In genomic region chr17:19284005-19284959, GRCh38 we compare ENCODE assay signal across 12 cellular contexts. TPM values are rescaled to one million over a fixed set of nuclear protein-coding genes. Genes with fewer than 3 reads are reported as not detected.
DNase-seq lines count a peak whose midpoint lies in the region; ATAC-seq and TF ChIP-seq lines count a peak whose summit lies in the region.
"Had no signal": no experiment of that assay in that cellular context is flagged by ENCODE, and none has a peak within 500 bp of the region (broad histone marks: within the 10 kb centered on the region; RNA-seq: fewer than 3 reads in every experiment).

No MANE protein-coding gene starts in this region.

- TF ChIP-seq CTCF in CD4-positive, alpha-beta T cell (IDR thresholded peaks at IDR 0.05), result no peak
- TF ChIP-seq CTCF in vagina (IDR thresholded peaks at IDR 0.05), result no peak

- H3K4me3 Mint-ChIP-seq in CD4-positive, alpha-beta T cell, result no peak overlapping the region

- no peak overlapping the region for H3K27ac ChIP-seq in CD4-positive, alpha-beta T cell (ENCODE audit: low read depth, low read length)
- H3K27ac ChIP-seq in vagina (no peak overlapping the region), SJCRH30 (no peak overlapping the region)

- intact Hi-C loops in CD4-positive, alpha-beta T cell (cut with DNase I, micrococcal nuclease), result no loop called here
- intact Hi-C loops in vagina (cut with DNase I), result no loop called here

- peak overlapping the region; percentile 52 for H3K27ac Mint-ChIP-seq in CD4-positive, alpha-beta T cell

- H3K9me3 Mint-ChIP-seq in CD4-positive, alpha-beta T cell, result no peaks in the 10 kb centered on the region

- H3K4me3 ChIP-seq in vagina, result no peak overlapping the region
- no peak overlapping the region for H3K4me3 ChIP-seq in SJCRH30
- H3K4me3 ChIP-seq: upper lobe of left lung had no signal

- H3K4me1 Mint-ChIP-seq in CD4-positive, alpha-beta T cell (ENCODE audit: low read depth), result peaks cover 15% of the 10 kb centered on the region

- H3K36me3 ChIP-seq in vagina (peaks cover 0 to 3% of the 10 kb centered on the region in 2 donors), SJCRH30 (peaks cover 14% of the 10 kb centered on the region)

- POLR2A ChIA-PET in CD4-positive, alpha-beta T cell (lab: Charles Lee), result no interaction called here

- CTCF ChIA-PET in CD4-positive, alpha-beta T cell (lab: Charles Lee), result no interaction called here

- H3K27me3 ChIP-seq in CD4-positive, alpha-beta T cell (ENCODE audit: control insufficient read depth, insufficient read depth, low read length), result no peaks in the 10 kb centered on the region
- H3K27me3 ChIP-seq in vagina (no peaks in the 10 kb centered on the region), SJCRH30 (no peaks in the 10 kb centered on the region)
- H3K27me3 ChIP-seq: upper lobe of left lung had no signal

- H3K36me3 Mint-ChIP-seq in CD4-positive, alpha-beta T cell (ENCODE audit: low read depth), result peaks cover 4% of the 10 kb centered on the region

- H3K4me1 ChIP-seq in vagina (peaks cover 79% of the 10 kb centered on the region), SJCRH30 (no peaks in the 10 kb centered on the region)

- peak; percentile 34 for ATAC-seq in CD4-positive, alpha-beta T cell (ENCODE audit: poor library complexity)
- ATAC-seq in GM19351 (IDR thresholded peaks at IDR 0.05; ENCODE audit: unreplicated experiment) (peak; percentile 54), HG03442 (IDR thresholded peaks at IDR 0.05; ENCODE audit: unreplicated experiment) (no peak)

- no peak for DNase-seq in CD4-positive, alpha-beta T cell
- DNase-seq in NCI-H82 treated with DMSO at 0.1 percent for 48 hours (lab: John Stamatoyannopoulos, UW; ENCODE audit: unreplicated experiment), result peak; percentile 71
- DNase-seq in germinal center (ENCODE audit: low spot score), result peak; percentile 78
- DNase-seq in vagina (ENCODE audit: extremely low spot score in 2 of 2), result no peak
- no peak for DNase-seq in AG08396 (ENCODE audit: low spot score)
- DNase-seq in SJCRH30, result no peak
- DNase-seq: Calu3, head of caudate nucleus, NCI-H1105 treated with DMSO at 0.1 percent for 48 hours, upper lobe of left lung had no signal

- no peaks in the 10 kb centered on the region for H3K9me3 ChIP-seq in CD4-positive, alpha-beta T cell (ENCODE audit: control insufficient read depth, low read length)
- H3K9me3 ChIP-seq in vagina (no peaks in the 10 kb centered on the region), SJCRH30 (replicated peaks) (no peaks in the 10 kb centered on the region)
- H3K9me3 ChIP-seq: upper lobe of left lung had no signal

- H3K27me3 Mint-ChIP-seq in CD4-positive, alpha-beta T cell, result peaks cover 10% of the 10 kb centered on the region

- no peak for TF ChIP-seq POLR2A in vagina (IDR thresholded peaks at IDR 0.05)

RNA-seq across cellular contexts. Expression of gene EPN2, which starts 47.1 kb away (rescaled TPM):
- 10 to 100 TPM; 11.9 to 12.3 TPM for total RNA-seq in CD4-positive, alpha-beta T cell
- 65.6 TPM for total RNA-seq in vagina
- total RNA-seq in SJCRH30 (2014; rRNA removed; shearing (Covaris generic)), result 56.4 and 64.1 TPM in 2 replicates

Comparison
In these comparisons a context has a peak if more than half of its experiments do, and no peak if none do; other contexts are left out.
1. DNase-seq: peak in NCI-H82 treated with DMSO at 0.1 percent for 48 hours (single experiment) and germinal center (single experiment); none in CD4-positive, alpha-beta T cell (0 of 10), vagina (0 of 2), AG08396 (single experiment) and SJCRH30 (0 of 2).